25 cellular contexts compared by ENCODE assay signal in the genomic region with DNA sequence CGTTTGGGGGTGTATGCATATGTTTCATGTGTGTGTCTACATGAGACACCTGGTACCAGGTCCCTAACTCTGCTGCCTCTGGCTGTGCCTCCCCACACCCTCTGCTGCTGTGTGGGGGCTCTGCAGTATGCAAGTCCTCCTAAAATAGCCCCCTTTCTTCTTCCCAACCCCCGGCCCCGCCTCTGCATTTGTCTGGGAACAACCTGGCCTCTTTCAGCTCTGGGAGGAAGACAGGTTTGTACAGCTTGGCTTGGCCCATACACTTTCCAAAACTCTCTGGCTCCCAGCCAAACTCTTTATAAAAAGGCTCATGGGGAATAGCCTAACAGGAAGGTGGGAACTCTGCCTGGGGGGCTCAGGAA. TPM values are rescaled to one million over a fixed set of nuclear protein-coding genes. Genes with fewer than 3 reads are reported as not detected.
DNase-seq lines count a peak whose midpoint lies in the region; ATAC-seq and TF ChIP-seq lines count a peak whose summit lies in the region.
"Had no signal": no experiment of that assay in that cellular context is flagged by ENCODE, and none has a peak within 500 bp of the region (broad histone marks: within the 10 kb centered on the region; RNA-seq: fewer than 3 reads in every experiment).

No MANE protein-coding gene starts in this region.

- no peaks in the 10 kb centered on the region for H3K4me1 ChIP-seq in HEK293 (ENCODE audit: control insufficient read depth, insufficient read depth, low read length)
- peaks cover 24% of the 10 kb centered on the region for H3K4me1 ChIP-seq in PC-9 (replicated peaks; ENCODE audit: insufficient read depth)

- H4K20me1 ChIP-seq in PC-9 (ENCODE audit: insufficient read depth) = no peaks in the 10 kb centered on the region

- no TSS peak for BruUV-seq in PC-9 (replicated peaks; lab: Mats Ljungman, UMichigan)

- no peaks in the 10 kb centered on the region for H3K79me2 ChIP-seq in PC-9 (ENCODE audit: low read depth)

- H3K27me3 ChIP-seq in layer of hippocampus (ENCODE audit: control insufficient read depth, insufficient read depth, low read length) (no peaks in the 10 kb centered on the region), PC-9 (ENCODE audit: insufficient read depth, low read depth) (no peaks in the 10 kb centered on the region)
- H3K27me3 ChIP-seq: gastroesophageal sphincter, MG63, upper lobe of left lung had no signal

- CTCF ChIA-PET in HEK293 (lab: Yijun Ruan, JAX) = no interaction called here
- CTCF ChIA-PET in PC-9 (lab: Charles Lee) = no interaction called here

- ATAC-seq in GM18517 (IDR thresholded peaks at IDR 0.05; ENCODE audit: unreplicated experiment) = no peak
- ATAC-seq: activated T-cell treated with anti-CD3 and anti-CD28 coated beads, Interleukin-2, amount 50 U/mL, for 4 hours; stimulated activated naive CD8-positive, alpha-beta T cell treated with anti-CD3 and anti-CD28 coated beads, Interleukin-15, Interleukin-2, amounts not matched to agents 100 U/mL and 50 U/mL, for 24 hours; T-helper 17 cell had no signal

- intact Hi-C loops in PC-9 (cut with micrococcal nuclease; ENCODE audit: unreplicated experiment) = no loop called here

- TF ChIP-seq CTCF in C4-2B (conservative IDR thresholded peaks at IDR 0.05) = no peak
- no peak for TF ChIP-seq CTCF in HEK293 (tag by site-specific recombination; IDR thresholded peaks at IDR 0.05)
- TF ChIP-seq CTCF in PC-9 (conservative IDR thresholded peaks at IDR 0.05) = no peak

- no peak overlapping the region for H3K4me2 ChIP-seq in PC-9

- H2AFZ ChIP-seq in PC-9 = no peak overlapping the region

- peaks cover 26% of the 10 kb centered on the region for H3F3A ChIP-seq in PC-9 (ENCODE audit: insufficient read depth, low read depth)

- H3K27ac ChIP-seq in C4-2B = peak overlapping the region; percentile 38; the same call in 1 of the 2 replicates
- H3K27ac ChIP-seq in HEK293 (ENCODE audit: extremely low read depth, low read depth, low read length) = no peak overlapping the region
- H3K27ac ChIP-seq in layer of hippocampus (ENCODE audit: low read depth, low read length) = peak overlapping the region; percentile 54
- no peak overlapping the region for H3K27ac ChIP-seq in PC-9
- H3K27ac ChIP-seq: SK-N-MC, upper lobe of left lung had no signal

- H3K4me3 ChIP-seq in HEK293 (ENCODE audit: low read depth, low read length) (no peak overlapping the region), PC-9 (no peak overlapping the region)
- H3K4me3 ChIP-seq: gastroesophageal sphincter, lung, MG63, SK-N-MC, upper lobe of left lung had no signal

- H3K9me3 ChIP-seq in HEK293 (ENCODE audit: control insufficient read depth, insufficient read depth, low read depth, low read length) = no peaks in the 10 kb centered on the region
- H3K9me3 ChIP-seq in PC-9 (ENCODE audit: insufficient read depth, low read depth) = no peaks in the 10 kb centered on the region; the same call in 1 of the 2 replicates
- H3K9me3 ChIP-seq: gastroesophageal sphincter, MG63, upper lobe of left lung had no signal

- POLR2A ChIA-PET in HEK293 (lab: Yijun Ruan, JAX) (no interaction called here), PC-9 (lab: Charles Lee; ENCODE audit: unreplicated experiment) (no interaction called here)

- H3K9me2 ChIP-seq in PC-9 (ENCODE audit: insufficient read depth) = no peaks in the 10 kb centered on the region

- no peaks in the 10 kb centered on the region for H3K36me3 ChIP-seq in HEK293 (ENCODE audit: control insufficient read depth in 2 of 2, insufficient read depth in 1 of 2, low read length in 2 of 2)
- H3K36me3 ChIP-seq in PC-9 (ENCODE audit: low read depth) = no peaks in the 10 kb centered on the region
- H3K36me3 ChIP-seq: gastroesophageal sphincter, MG63, upper lobe of left lung had no signal

- DNase-seq in pons (ENCODE audit: low spot score) (peak; percentile 12), T-helper 9 cell (no peak), NCI-H345 treated with DMSO at 0.1 percent for 48 hours (lab: John Stamatoyannopoulos, UW; ENCODE audit: unreplicated experiment) (no peak), PC-9 (no peak)
- DNase-seq: activated CD4-positive, alpha-beta T cell treated with anti-CD3 and anti-CD28 coated beads for 48 hours; activated T-cell treated with anti-CD3 and anti-CD28 coated beads, Interleukin-2, amount 50 U/mL, for 4 hours; CD4-positive, CD25-positive, alpha-beta regulatory T cell; cortex of kidney; DMS153; MG63; NCI-H1436 treated with DMSO at 0.1 percent for 48 hours; NCI-H2171; NCI-H526; stimulated activated naive CD8-positive, alpha-beta T cell treated with anti-CD3 and anti-CD28 coated beads, Interleukin-15, Interleukin-2, amounts not matched to agents 100 U/mL and 50 U/mL, for 24 hours; T-helper 17 cell; upper lobe of left lung had no signal

TF ChIP-seq in HEK293, 187 proteins besides CTCF, POLR2A, EP300 and RAD21:
- TF ChIP-seq ZNF529 (tag by site-specific recombination; IDR thresholded peaks at IDR 0.05; ENCODE audit: insufficient replicate concordance) (no peak), ZNF335 (tag by site-specific recombination; conservative IDR thresholded peaks at IDR 0.05) (no peak), ZNF837 (tag by site-specific recombination; IDR thresholded peaks at IDR 0.05) (no peak), EGR2 (tag by site-specific recombination; IDR thresholded peaks at IDR 0.05; ENCODE audit: low read depth) (peak; percentile 42), MZF1 (tag by site-specific recombination; IDR thresholded peaks at IDR 0.05; ENCODE audit: borderline replicate concordance) (no peak), ZSCAN16 (tag by site-specific recombination; IDR thresholded peaks at IDR 0.05) (no peak), ZNF324 (tag by site-specific recombination; IDR thresholded peaks at IDR 0.05) (no peak), ZNF76 (tag by site-specific recombination; IDR thresholded peaks at IDR 0.05; ENCODE audit: borderline replicate concordance, low read depth) (no peak), TRIM28 (IDR thresholded peaks at IDR 0.05; ENCODE audit: borderline replicate concordance, low read length) (no peak), ZNF341 (tag by site-specific recombination; IDR thresholded peaks at IDR 0.05; ENCODE audit: low read depth) (no peak), ZNF501 (tag by site-specific recombination; IDR thresholded peaks at IDR 0.05) (no peak), ZFHX2 (tag by site-specific recombination; conservative IDR thresholded peaks at IDR 0.05) (peak; percentile 38), ZNF2 (tag by site-specific recombination; IDR thresholded peaks at IDR 0.05) (no peak), ZBTB7A (tag by site-specific recombination; IDR thresholded peaks at IDR 0.05; ENCODE audit: low read depth) (no peak)
- TF ChIP-seq, protein P1, sequence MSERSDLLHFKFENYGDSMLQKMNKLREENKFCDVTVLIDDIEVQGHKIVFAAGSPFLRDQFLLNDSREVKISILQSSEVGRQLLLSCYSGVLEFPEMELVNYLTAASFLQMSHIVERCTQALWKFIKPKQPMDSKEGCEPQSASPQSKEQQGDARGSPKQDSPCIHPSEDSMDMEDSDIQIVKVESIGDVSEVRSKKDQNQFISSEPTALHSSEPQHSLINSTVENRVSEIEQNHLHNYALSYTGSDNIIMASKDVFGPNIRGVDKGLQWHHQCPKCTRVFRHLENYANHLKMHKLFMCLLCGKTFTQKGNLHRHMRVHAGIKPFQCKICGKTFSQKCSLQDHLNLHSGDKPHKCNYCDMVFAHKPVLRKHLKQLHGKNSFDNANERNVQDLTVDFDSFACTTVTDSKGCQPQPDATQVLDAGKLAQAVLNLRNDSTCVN (tag by site-specific recombination; optimal IDR thresholded peaks at IDR 0.05) = no peak
TF ChIP-seq in HEK293: peak in this region for 2.

RNA-seq across cellular contexts. Expression of a gene that starts 27.1 kb away (rescaled TPM):
- total RNA-seq in PC-9 (2021) = not detected in 2 replicates
- total RNA-seq: activated CD8-positive, alpha-beta memory T cell treated with anti-CD3 and anti-CD28 coated beads for 36 hours; activated T-cell treated with anti-CD3 and anti-CD28 coated beads, Interleukin-2, amount 50 U/mL, for 4 hours; bronchial epithelial cell; CD4-positive, CD25-positive, alpha-beta regulatory T cell; T-helper 17 cell had no signal

RNA-seq across cellular contexts. Expression of a gene that starts 53.1 kb away (rescaled TPM):
- total RNA-seq in PC-9 (2021) = 12.1 and 15.4 TPM in 2 replicates

Comparison
In these comparisons a context has a peak if more than half of its experiments do, and no peak if none do; other contexts are left out.
1. H3K27ac ChIP-seq: peak in C4-2B (single experiment) and layer of hippocampus (single experiment); none in HEK293 (single experiment) and PC-9 (single experiment).